Comparison of ENCODE assay signal across 8 cellular contexts in the genomic region with DNA sequence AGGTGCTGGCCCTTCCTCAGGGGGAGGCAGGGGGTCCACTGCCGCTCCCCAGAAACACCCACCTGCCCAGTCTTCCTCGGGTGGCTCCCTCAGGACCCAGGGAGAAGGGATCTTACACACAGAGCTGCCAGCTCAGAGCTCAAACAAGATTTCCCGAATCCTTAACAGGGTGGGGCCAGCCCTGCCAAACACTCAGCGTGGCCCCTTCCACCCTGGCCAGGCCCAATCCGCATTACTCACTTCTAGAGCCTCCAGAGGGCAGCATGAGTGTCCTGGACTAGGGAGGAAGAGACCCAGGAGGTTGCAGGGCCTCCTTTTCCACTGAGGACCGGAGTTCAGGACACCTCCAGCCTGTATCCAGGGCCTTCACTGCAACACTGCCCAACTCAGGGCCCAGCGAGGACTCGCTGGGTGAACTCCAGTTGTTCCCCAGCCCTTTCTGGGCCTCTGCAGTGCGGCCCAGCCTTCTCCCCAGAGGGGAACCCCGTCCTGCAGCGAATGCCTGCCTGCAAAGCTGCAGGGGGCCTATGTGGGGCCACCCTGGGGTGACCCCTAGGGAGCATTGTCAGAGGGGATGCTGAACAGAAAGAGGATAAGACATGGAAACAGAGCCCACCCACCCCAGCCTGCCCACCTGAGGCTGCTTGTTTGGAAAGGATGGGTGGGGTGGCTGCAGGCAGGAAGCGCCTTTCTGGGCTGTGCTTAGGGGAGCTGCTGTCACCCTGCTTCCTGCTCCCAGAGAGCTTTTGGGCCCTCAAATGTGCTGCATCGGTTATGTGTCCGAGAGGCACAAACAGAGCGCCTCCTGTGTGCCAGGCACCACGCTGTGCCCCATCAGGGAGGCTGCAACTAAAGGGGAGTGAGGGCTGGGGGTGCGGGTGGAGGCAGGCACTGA. TPM values are rescaled to one million over a fixed set of nuclear protein-coding genes. Genes with fewer than 3 reads are reported as not detected.
DNase-seq lines count a peak whose midpoint lies in the region; ATAC-seq and TF ChIP-seq lines count a peak whose summit lies in the region.

No MANE protein-coding gene starts in this region.

- no peaks in the 10 kb centered on the region for H3K9me3 Mint-ChIP-seq in endodermal cell
- no peaks in the 10 kb centered on the region for H3K9me3 Mint-ChIP-seq in neural progenitor cell

- H3K27ac Mint-ChIP-seq in endodermal cell (no peak overlapping the region), neural progenitor cell (no peak overlapping the region)

- peaks cover 4% of the 10 kb centered on the region for H3K36me3 ChIP-seq in endodermal cell (ENCODE audit: control insufficient read depth, insufficient read depth, low read length)
- no peaks in the 10 kb centered on the region for H3K36me3 ChIP-seq in neural progenitor cell

- peaks cover 27% of the 10 kb centered on the region for H3K4me1 ChIP-seq in endodermal cell (ENCODE audit: control insufficient read depth, insufficient read depth, low read length)
- peaks cover 64% of the 10 kb centered on the region for H3K4me1 ChIP-seq in neural progenitor cell

- H3K9me3 ChIP-seq in endodermal cell (ENCODE audit: control insufficient read depth, low read length) = no peaks in the 10 kb centered on the region
- no peaks in the 10 kb centered on the region for H3K9me3 ChIP-seq in neural progenitor cell (ENCODE audit: low read depth)

- peak; percentile 64 for TF ChIP-seq CTCF in endodermal cell (conservative IDR thresholded peaks at IDR 0.05)
- peak; percentile 47 for TF ChIP-seq CTCF in neural progenitor cell (IDR thresholded peaks at IDR 0.05)

- 68 to 89% methylated on average over 3 to 17 of the region's 17 CpGs for WGBS in endodermal cell (ENCODE audit: insufficient coverage in 1 of 2, insufficient read length in 1 of 2), 2 experiments

- H3K36me3 Mint-ChIP-seq in endodermal cell (ENCODE audit: low read depth) = no peaks in the 10 kb centered on the region
- peaks cover 3% of the 10 kb centered on the region for H3K36me3 Mint-ChIP-seq in neural progenitor cell

- peaks cover 39% of the 10 kb centered on the region for H3F3A ChIP-seq in neural progenitor cell (ENCODE audit: low read depth)

- H3K4me1 Mint-ChIP-seq in endodermal cell (peaks cover 34% of the 10 kb centered on the region), neural progenitor cell (peaks cover 62% of the 10 kb centered on the region)

- H3K27ac ChIP-seq in endodermal cell (ENCODE audit: low read depth, low read length) (peak overlapping the region; percentile 22), neural progenitor cell (peak overlapping the region; percentile 2)

- H3K4me3 ChIP-seq in endodermal cell (ENCODE audit: low read length) (no peak overlapping the region), neural progenitor cell (no peak overlapping the region)

- peak overlapping the region; percentile 43 for H3K4me2 ChIP-seq in neural progenitor cell

- DNase-seq in GM03348 (ENCODE audit: low spot score) = peak; percentile 72
- peak; percentile 79 for DNase-seq in NCI-H69 (lab: John Stamatoyannopoulos, UW)
- peak; percentile 81 for DNase-seq in endodermal cell
- peak; percentile 67 for DNase-seq in neural progenitor cell (ENCODE audit: low spot score)
- no peak for DNase-seq in NK-92 (lab: John Stamatoyannopoulos, UW; ENCODE audit: unreplicated experiment)
- DNase-seq in activated CD4-positive, alpha-beta T cell treated with anti-CD3 and anti-CD28 coated beads for 48 hours = no peak

- H3K9ac ChIP-seq in endodermal cell (ENCODE audit: extremely low read depth, low read length, poor library complexity, severe bottlenecking) (no peak overlapping the region), neural progenitor cell (no peak overlapping the region)

- ATAC-seq in GM19351 (IDR thresholded peaks at IDR 0.05; ENCODE audit: unreplicated experiment) (no peak), GM18873 (IDR thresholded peaks at IDR 0.05; ENCODE audit: low FRiP score, unreplicated experiment) (no peak)

- H3K27me3 Mint-ChIP-seq in endodermal cell (ENCODE audit: insufficient read depth) = no peaks in the 10 kb centered on the region
- H3K27me3 Mint-ChIP-seq in neural progenitor cell (ENCODE audit: insufficient read depth, low read depth) = peaks cover 2% of the 10 kb centered on the region

- peaks cover 41% of the 10 kb centered on the region for H4K20me1 ChIP-seq in neural progenitor cell (ENCODE audit: low read depth)

- no peak overlapping the region for H2AFZ ChIP-seq in neural progenitor cell (replicated peaks)

- no peak overlapping the region for H3K4me3 Mint-ChIP-seq in endodermal cell
- H3K4me3 Mint-ChIP-seq in neural progenitor cell = peak overlapping the region; percentile 53

- H3K27me3 ChIP-seq in endodermal cell (ENCODE audit: control insufficient read depth, insufficient read depth, low read length, poor library complexity, severe bottlenecking) (no peaks in the 10 kb centered on the region), neural progenitor cell (no peaks in the 10 kb centered on the region)

- peaks cover 51% of the 10 kb centered on the region for H3K79me2 ChIP-seq in neural progenitor cell (ENCODE audit: low read depth)

RNA-seq across cellular contexts. Expression of a gene that starts 43.8 kb away (rescaled TPM):
- total RNA-seq in endodermal cell = 10 to 100 TPM; 71.5 to 77.1 TPM
- polyA plus RNA-seq in endodermal cell (2013, experiment 1 of 2) = 62.9 TPM
- 60.4 TPM for polyA plus RNA-seq in endodermal cell (2013, experiment 2 of 2)
- 18.1 and 19.0 TPM in 2 replicates for total RNA-seq in neural progenitor cell (ENCODE audit: low replicate concordance)

RNA-seq across cellular contexts. Expression of a gene that starts 44.4 kb away (rescaled TPM):
- total RNA-seq in endodermal cell (10 to 100 TPM; 57.8 to 68.1 TPM), neural progenitor cell (ENCODE audit: low replicate concordance) (54.7 and 68.0 TPM in 2 replicates)
- polyA plus RNA-seq in endodermal cell (2013, experiment 1 of 2) = 41.3 TPM
- 38.5 TPM for polyA plus RNA-seq in endodermal cell (2013, experiment 2 of 2)

Comparison
In these comparisons a context has a peak if more than half of its experiments do, and no peak if none do; other contexts are left out.
1. DNase-seq: peak in GM03348 (single experiment), NCI-H69 (single experiment), endodermal cell (single experiment) and neural progenitor cell (single experiment); none in NK-92 (single experiment) and activated CD4-positive, alpha-beta T cell treated with anti-CD3 and anti-CD28 coated beads for 48 hours (single experiment).